20 cellular contexts compared by ENCODE assay signal in genomic region chr4:169228076-169228475, GRCh38. TPM values are rescaled to one million over a fixed set of nuclear protein-coding genes. Genes with fewer than 3 reads are reported as not detected.
"Had no signal": no experiment of that assay in that cellular context is flagged by ENCODE, and none has a peak within 500 bp of the region (broad histone marks: within the 10 kb centered on the region; RNA-seq: fewer than 3 reads in every experiment).

No MANE protein-coding gene starts in this region.

- H3K4me3 ChIP-seq: dorsolateral prefrontal cortex, heart right ventricle, mucosa of descending colon, pancreas, suprapubic skin, thyroid gland, upper lobe of left lung, uterus had no signal

- H3K27me3 ChIP-seq: dorsolateral prefrontal cortex, heart right ventricle, neutrophil, pancreas, suprapubic skin, thyroid gland, upper lobe of left lung, uterus had no signal

- H3K27ac ChIP-seq: dorsolateral prefrontal cortex, heart right ventricle, neutrophil, pancreas, suprapubic skin had no signal

- DNase-seq: cortex of kidney; dorsolateral prefrontal cortex; effector CD8-positive, alpha-beta T cell; heart right ventricle; hypothalamus; mammary epithelial cell; mucosa of descending colon; naive thymus-derived CD8-positive, alpha-beta T cell; pancreas; right cardiac atrium; stimulated activated CD4-positive, alpha-beta T cell treated with anti-CD3 and anti-CD28 coated beads, Interleukin-4, amount 100 ng/mL, for 1 hour; stimulated activated CD8-positive, alpha-beta memory T cell treated with anti-CD3 and anti-CD28 coated beads, Interleukin-4, amount 100 ng/mL, for 48 hours; stimulated activated naive CD8-positive, alpha-beta T cell treated with anti-CD3 and anti-CD28 coated beads, Interleukin-15, Interleukin-2, amounts not matched to agents 100 U/mL and 50 U/mL, for 24 hours; thyroid gland; upper lobe of left lung; uterus had no signal

- FAIRE-seq: frontal cortex, islet of Langerhans, pancreas had no signal

- H3K36me3 ChIP-seq: heart right ventricle, neutrophil, pancreas, suprapubic skin, thyroid gland, upper lobe of left lung, uterus had no signal

- H3K9me3 ChIP-seq: heart right ventricle, mucosa of descending colon, neutrophil, pancreas, suprapubic skin, thyroid gland, upper lobe of left lung, uterus had no signal

RNA-seq across cellular contexts. Expression of gene SH3RF1, which starts 42.7 kb away (rescaled TPM):
- polyA plus RNA-seq: naive thymus-derived CD8-positive, alpha-beta T cell had no signal
